ENCODE assay signal across 1 cellular context in genomic region chr5:15929616-15930303, GRCh38.
TF ChIP-seq lines count a peak whose summit lies in the region.

No MANE protein-coding gene starts in this region.

TF ChIP-seq in SK-N-SH, 30 proteins besides CTCF, POLR2A, EP300 and RAD21 (continued from another document):
- TF ChIP-seq, protein P1, sequence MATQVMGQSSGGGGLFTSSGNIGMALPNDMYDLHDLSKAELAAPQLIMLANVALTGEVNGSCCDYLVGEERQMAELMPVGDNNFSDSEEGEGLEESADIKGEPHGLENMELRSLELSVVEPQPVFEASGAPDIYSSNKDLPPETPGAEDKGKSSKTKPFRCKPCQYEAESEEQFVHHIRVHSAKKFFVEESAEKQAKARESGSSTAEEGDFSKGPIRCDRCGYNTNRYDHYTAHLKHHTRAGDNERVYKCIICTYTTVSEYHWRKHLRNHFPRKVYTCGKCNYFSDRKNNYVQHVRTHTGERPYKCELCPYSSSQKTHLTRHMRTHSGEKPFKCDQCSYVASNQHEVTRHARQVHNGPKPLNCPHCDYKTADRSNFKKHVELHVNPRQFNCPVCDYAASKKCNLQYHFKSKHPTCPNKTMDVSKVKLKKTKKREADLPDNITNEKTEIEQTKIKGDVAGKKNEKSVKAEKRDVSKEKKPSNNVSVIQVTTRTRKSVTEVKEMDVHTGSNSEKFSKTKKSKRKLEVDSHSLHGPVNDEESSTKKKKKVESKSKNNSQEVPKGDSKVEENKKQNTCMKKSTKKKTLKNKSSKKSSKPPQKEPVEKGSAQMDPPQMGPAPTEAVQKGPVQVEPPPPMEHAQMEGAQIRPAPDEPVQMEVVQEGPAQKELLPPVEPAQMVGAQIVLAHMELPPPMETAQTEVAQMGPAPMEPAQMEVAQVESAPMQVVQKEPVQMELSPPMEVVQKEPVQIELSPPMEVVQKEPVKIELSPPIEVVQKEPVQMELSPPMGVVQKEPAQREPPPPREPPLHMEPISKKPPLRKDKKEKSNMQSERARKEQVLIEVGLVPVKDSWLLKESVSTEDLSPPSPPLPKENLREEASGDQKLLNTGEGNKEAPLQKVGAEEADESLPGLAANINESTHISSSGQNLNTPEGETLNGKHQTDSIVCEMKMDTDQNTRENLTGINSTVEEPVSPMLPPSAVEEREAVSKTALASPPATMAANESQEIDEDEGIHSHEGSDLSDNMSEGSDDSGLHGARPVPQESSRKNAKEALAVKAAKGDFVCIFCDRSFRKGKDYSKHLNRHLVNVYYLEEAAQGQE (IDR thresholded peaks at IDR 0.05; ENCODE audit: low read depth, low read length): peak; percentile 61; the same call in 1 of the 2 replicates
- TF ChIP-seq PBX3 (IDR thresholded peaks at IDR 0.05) (peak; percentile 17; the same call in 1 of the 2 replicates), EZH2phosphoT487 (IDR thresholded peaks at IDR 0.05; ENCODE audit: borderline replicate concordance, low read depth) (no peak)
- TF ChIP-seq, protein P2, sequence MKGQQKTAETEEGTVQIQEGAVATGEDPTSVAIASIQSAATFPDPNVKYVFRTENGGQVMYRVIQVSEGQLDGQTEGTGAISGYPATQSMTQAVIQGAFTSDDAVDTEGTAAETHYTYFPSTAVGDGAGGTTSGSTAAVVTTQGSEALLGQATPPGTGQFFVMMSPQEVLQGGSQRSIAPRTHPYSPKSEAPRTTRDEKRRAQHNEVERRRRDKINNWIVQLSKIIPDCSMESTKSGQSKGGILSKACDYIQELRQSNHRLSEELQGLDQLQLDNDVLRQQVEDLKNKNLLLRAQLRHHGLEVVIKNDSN (IDR thresholded peaks at IDR 0.05; ENCODE audit: borderline replicate concordance, low read depth): no peak
